Comparison of ENCODE assay signal across 10 cellular contexts in the genomic region with DNA sequence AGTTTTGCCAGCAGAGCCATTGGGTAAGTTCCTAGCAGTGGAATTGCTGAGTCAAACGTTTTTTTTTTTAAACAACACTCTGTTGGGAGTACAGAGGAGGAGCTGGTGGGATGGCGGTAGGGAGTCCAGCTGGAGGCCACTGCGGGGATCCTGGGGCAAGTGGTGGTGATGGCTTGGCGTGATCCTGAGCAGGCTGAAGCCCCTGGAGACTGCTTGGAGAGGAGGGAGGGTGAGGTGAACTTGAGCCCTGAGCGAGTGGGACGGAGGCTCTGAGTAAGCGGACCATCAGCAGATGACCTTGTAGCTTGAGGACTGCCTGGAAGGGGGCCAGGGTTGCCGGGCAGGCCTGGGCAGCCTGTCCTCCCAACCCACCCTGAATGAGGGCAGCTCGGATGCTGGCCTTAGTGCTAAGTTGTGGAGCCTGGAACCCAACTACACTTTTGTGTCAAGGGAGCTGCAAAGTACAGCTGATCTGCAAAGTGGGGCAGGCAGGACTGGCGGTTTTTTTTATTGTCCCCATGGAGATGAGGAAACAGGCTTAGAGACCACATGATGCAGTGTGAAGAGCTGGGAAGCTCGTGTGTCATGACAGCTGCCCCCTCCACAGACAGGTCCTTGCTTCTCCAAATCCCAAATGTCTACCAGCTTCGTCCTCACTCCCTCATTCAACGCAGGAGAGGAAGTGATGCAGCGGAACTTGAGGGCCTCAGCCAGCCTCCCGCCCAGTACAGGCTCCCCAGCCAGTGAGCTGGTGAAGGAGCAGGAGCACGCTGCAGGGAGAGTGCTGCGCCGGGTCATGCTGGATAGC. TPM values are rescaled to one million over a fixed set of nuclear protein-coding genes. Genes with fewer than 3 reads are reported as not detected.
DNase-seq lines count a peak whose midpoint lies in the region; ATAC-seq, FAIRE-seq and TF ChIP-seq lines count a peak whose summit lies in the region.
"Had no signal": no experiment of that assay in that cellular context is flagged by ENCODE, and none has a peak within 500 bp of the region (broad histone marks: within the 10 kb centered on the region; RNA-seq: fewer than 3 reads in every experiment).

No MANE protein-coding gene starts in this region.

- no peaks in the 10 kb centered on the region for H3K27me3 Mint-ChIP-seq in naive thymus-derived CD4-positive, alpha-beta T cell
- H3K27me3 Mint-ChIP-seq: naive B cell, T-cell had no signal

- H3K36me3 Mint-ChIP-seq in naive thymus-derived CD4-positive, alpha-beta T cell = peaks cover 11 to 41% (median 19%) of the 10 kb centered on the region in 5 donors

- H3K27me3 ChIP-seq in ACC112 (ENCODE audit: insufficient read depth, low read length) (no peaks in the 10 kb centered on the region), endothelial cell of umbilical vein (ENCODE audit: control insufficient read depth in 2 of 2, insufficient read depth in 2 of 2, low read length in 2 of 2) (no peaks in the 10 kb centered on the region), H7 (ENCODE audit: control insufficient read depth, insufficient read depth, low read length) (no peaks in the 10 kb centered on the region)
- H3K27me3 ChIP-seq in naive thymus-derived CD4-positive, alpha-beta T cell (ENCODE audit: control insufficient read depth in 2 of 2, insufficient read depth in 2 of 2, low read length in 2 of 2) = no peaks in the 10 kb centered on the region

- no peaks in the 10 kb centered on the region for H3K9me1 ChIP-seq in endothelial cell of umbilical vein (replicated peaks; ENCODE audit: control insufficient read depth, extremely low read depth, insufficient read depth, low read length)

- peak overlapping the region; percentile 85 for H3K27ac ChIP-seq in ACC112 (ENCODE audit: low read depth, low read length)
- H3K27ac ChIP-seq in endothelial cell of umbilical vein (ENCODE audit: insufficient read depth, low read depth, low read length) = no peak overlapping the region
- no peak overlapping the region for H3K27ac ChIP-seq in naive thymus-derived CD4-positive, alpha-beta T cell (ENCODE audit: low read depth, low read length)

- H3K27ac Mint-ChIP-seq in naive thymus-derived CD4-positive, alpha-beta T cell = peak overlapping the region in 5 of 9 donors; percentile 18 to 78 (median 45)

- DNase-seq in NCI-H2171 (lab: John Stamatoyannopoulos, UW) (peak; percentile 37), endothelial cell of umbilical vein (ENCODE audit: low read depth, low spot score) (no peak), NCI-H748 treated with DMSO at 0.1 percent for 48 hours (lab: John Stamatoyannopoulos, UW) (no peak), A172 (ENCODE audit: low spot score) (no peak), H7 (no peak)
- DNase-seq in naive thymus-derived CD4-positive, alpha-beta T cell = no peak
- no peak for DNase-seq in stimulated activated CD4-positive, alpha-beta T cell treated with anti-CD3 and anti-CD28 coated beads, Interleukin-1b, Interleukin-23, amount 100 ng/mL, for 48 hours
- DNase-seq: naive B cell had no signal

- intact Hi-C loops in endothelial cell of umbilical vein (cut with micrococcal nuclease) = no loop called here
- intact Hi-C loops in naive thymus-derived CD4-positive, alpha-beta T cell (cut with micrococcal nuclease) = no loop called here

- H3K9ac ChIP-seq in endothelial cell of umbilical vein (replicated peaks; ENCODE audit: extremely low read depth, insufficient read depth, low read length) = no peak overlapping the region

- dilution Hi-C loops in endothelial cell of umbilical vein (cut with MboI; ENCODE audit: extremely low pct_ligation_motif_present, low sequenced_read_pairs) = no loop called here

- CTCF ChIA-PET in endothelial cell of umbilical vein (lab: Charles Lee) = interaction anchor here (0.7 to 3.3 kb wide), 9 partner anchors 9 to 269 kb away, joined by 3 to 26 read pairs (median 3); no protein-coding TSS in a partner anchor
- CTCF ChIA-PET in naive thymus-derived CD4-positive, alpha-beta T cell (lab: Charles Lee) = interaction anchor here (0.7 to 1.1 kb wide), 2 partner anchors 8 to 286 kb away, joined by 3 read pairs; no protein-coding TSS in a partner anchor

- peaks cover 5 to 40% (median 14%) of the 10 kb centered on the region in 7 donors for H3K4me1 Mint-ChIP-seq in naive thymus-derived CD4-positive, alpha-beta T cell

- H3K9me3 ChIP-seq in endothelial cell of umbilical vein (replicated peaks; ENCODE audit: control insufficient read depth, insufficient read depth, low read length) = no peaks in the 10 kb centered on the region
- no peaks in the 10 kb centered on the region for H3K9me3 ChIP-seq in naive thymus-derived CD4-positive, alpha-beta T cell (ENCODE audit: control insufficient read depth in 2 of 3, low read length in 3 of 3)

- peak; percentile 48 for ATAC-seq in naive thymus-derived CD4-positive, alpha-beta T cell
- ATAC-seq: T-cell had no signal

- BruUV-seq in endothelial cell of umbilical vein (replicated peaks; lab: Mats Ljungman, UMichigan) = no TSS peak

- no peaks in the 10 kb centered on the region for H3K79me2 ChIP-seq in ACC112 (ENCODE audit: control insufficient read depth, insufficient read depth, low read length, unreplicated experiment)
- H3K79me2 ChIP-seq in endothelial cell of umbilical vein (ENCODE audit: control insufficient read depth, insufficient read depth, low read length) = no peaks in the 10 kb centered on the region

- no peak for TF ChIP-seq POLR2A in endothelial cell of umbilical vein (IDR thresholded peaks at IDR 0.05; ENCODE audit: low read depth, low read length)

- POLR2A ChIA-PET in endothelial cell of umbilical vein (lab: Charles Lee) = no interaction called here
- POLR2A ChIA-PET in naive thymus-derived CD4-positive, alpha-beta T cell (lab: Charles Lee) = interaction anchor here (0.6 to 1.1 kb wide), 2 partner anchors 20 to 459 kb away, joined by 3 read pairs; partner anchors contain the start of genes CYB5RL and MRPL37

- no peak for TF ChIP-seq CTCF in endothelial cell of umbilical vein (IDR thresholded peaks at IDR 0.05; ENCODE audit: extremely low read depth in 1 of 2, insufficient read depth in 1 of 2, low read depth in 1 of 2, low read length in 2 of 2)

- no peak overlapping the region for H3K4me3 Mint-ChIP-seq in naive thymus-derived CD4-positive, alpha-beta T cell
- H3K4me3 Mint-ChIP-seq: naive B cell, T-cell had no signal

- H3K4me2 ChIP-seq in endothelial cell of umbilical vein (ENCODE audit: insufficient read depth, low read length) = no peak overlapping the region

- H3K36me3 ChIP-seq in ACC112 (ENCODE audit: insufficient read depth, low read length) (peaks cover 26% of the 10 kb centered on the region), endothelial cell of umbilical vein (ENCODE audit: control insufficient read depth in 2 of 2, extremely low read depth in 1 of 2, insufficient read depth in 2 of 2, low read length in 2 of 2) (peaks cover 2 to 27% of the 10 kb centered on the region in 2 experiments), H7 (replicated peaks; ENCODE audit: control insufficient read depth, insufficient read depth, low read length) (peaks cover 30% of the 10 kb centered on the region)
- H3K36me3 ChIP-seq in naive thymus-derived CD4-positive, alpha-beta T cell (ENCODE audit: control insufficient read depth in 2 of 3, insufficient read depth in 3 of 3, low read length in 3 of 3) = peaks cover 17 to 63% (median 25%) of the 10 kb centered on the region in 3 experiments

- no peaks in the 10 kb centered on the region for H4K20me1 ChIP-seq in endothelial cell of umbilical vein (replicated peaks; ENCODE audit: control insufficient read depth, extremely low read depth, insufficient read depth, low read length)

- FAIRE-seq in endothelial cell of umbilical vein (lab: Jason Lieb, UNC) = no peak

- H3K4me3 ChIP-seq in ACC112 (ENCODE audit: low read depth, low read length) = peak overlapping the region; percentile 26; the same call in 1 of the 2 replicates
- H3K4me3 ChIP-seq in endothelial cell of umbilical vein (replicated peaks in 1 of 3; ENCODE audit: insufficient read depth in 1 of 3, low read depth in 1 of 3, low read length in 3 of 3) = no peak overlapping the region
- no peak overlapping the region for H3K4me3 ChIP-seq in naive thymus-derived CD4-positive, alpha-beta T cell (ENCODE audit: low read length)
- H3K4me3 ChIP-seq in H7 (ENCODE audit: insufficient read depth, low read depth, low read length) = no peak overlapping the region

- peaks cover 30% of the 10 kb centered on the region for H3K4me1 ChIP-seq in ACC112 (ENCODE audit: control insufficient read depth, insufficient read depth, low read length, unreplicated experiment)
- H3K4me1 ChIP-seq in endothelial cell of umbilical vein (ENCODE audit: control insufficient read depth, extremely low read depth, insufficient read depth, low read length) = peaks cover 3% of the 10 kb centered on the region
- no peaks in the 10 kb centered on the region for H3K4me1 ChIP-seq in naive thymus-derived CD4-positive, alpha-beta T cell (ENCODE audit: control insufficient read depth in 2 of 2, insufficient read depth in 2 of 2, low read length in 2 of 2)

- no peaks in the 10 kb centered on the region for H3K9me3 Mint-ChIP-seq in naive thymus-derived CD4-positive, alpha-beta T cell
- H3K9me3 Mint-ChIP-seq: naive B cell, T-cell had no signal

- H2AFZ ChIP-seq in ACC112 (ENCODE audit: low read length, unreplicated experiment) (peak overlapping the region; percentile 4), endothelial cell of umbilical vein (ENCODE audit: low read depth, low read length) (no peak overlapping the region)

RNA-seq across cellular contexts. Expression of gene MRPL37, which starts 20.2 kb away (rescaled TPM):
- total RNA-seq in endothelial cell of umbilical vein = 109 TPM in 2 replicates
- 35.4 and 45.0 TPM in 2 replicates for polyA plus RNA-seq in endothelial cell of umbilical vein
- polyA plus RNA-seq in endothelial cell of umbilical vein (2011; cell fraction: cytosol; rRNA removed) = 33.5 and 43.8 TPM in 2 replicates
- 16.9 and 21.4 TPM in 2 replicates for polyA plus RNA-seq in endothelial cell of umbilical vein (2011; cell fraction: nucleus; rRNA removed)
- 105 and 129 TPM in 2 replicates for polyA plus RNA-seq in endothelial cell of umbilical vein (2012)
- 23.6 and 28.8 TPM in 2 replicates for polyA minus RNA-seq in endothelial cell of umbilical vein
- 28.7 TPM for polyA minus RNA-seq in endothelial cell of umbilical vein (2011; cell fraction: cytosol; rRNA and poly(A)+ RNA removed)
- 9.7 and 10.9 TPM in 2 replicates for polyA minus RNA-seq in endothelial cell of umbilical vein (2011; cell fraction: nucleus; rRNA and poly(A)+ RNA removed)
- total RNA-seq in naive thymus-derived CD4-positive, alpha-beta T cell = 10 to 100 TPM; 25.4 to 86.7 (median 36.4) TPM
- polyA plus RNA-seq in naive thymus-derived CD4-positive, alpha-beta T cell = 10 to 100 TPM; 54.8 to 64.1 TPM
- total RNA-seq in A172 (2014; rRNA removed; shearing (Covaris generic)) = 158 and 188 TPM in 2 replicates
- 268 and 275 TPM in 2 replicates for total RNA-seq in H7 (2014; rRNA removed; shearing (Covaris generic))

RNA-seq across cellular contexts. Expression of gene CYB5RL, which starts 20.4 kb away (rescaled TPM):
- total RNA-seq in endothelial cell of umbilical vein = 8.6 and 9.6 TPM in 2 replicates
- 5.8 and 5.9 TPM in 2 replicates for polyA plus RNA-seq in endothelial cell of umbilical vein
- polyA plus RNA-seq in endothelial cell of umbilical vein (2011; cell fraction: cytosol; rRNA removed) = 5.2 TPM in 2 replicates
- polyA plus RNA-seq in endothelial cell of umbilical vein (2011; cell fraction: nucleus; rRNA removed) = 9.7 and 11.0 TPM in 2 replicates
- polyA plus RNA-seq in endothelial cell of umbilical vein (2012) = 3.0 and 3.8 TPM in 2 replicates
- polyA minus RNA-seq in endothelial cell of umbilical vein = 5.7 and 11.0 TPM in 2 replicates
- polyA minus RNA-seq in endothelial cell of umbilical vein (2011; cell fraction: cytosol; rRNA and poly(A)+ RNA removed) = 3.0 TPM
- polyA minus RNA-seq in endothelial cell of umbilical vein (2011; cell fraction: nucleus; rRNA and poly(A)+ RNA removed) = 3.6 and 6.2 TPM in 2 replicates
- 10 to 100 TPM in 2 of 5 experiments, 1 to 10 TPM in 3; 5.1 to 13.5 (median 7.1) TPM for total RNA-seq in naive thymus-derived CD4-positive, alpha-beta T cell
- 1 to 10 TPM; 3.4 to 3.6 TPM for polyA plus RNA-seq in naive thymus-derived CD4-positive, alpha-beta T cell
- total RNA-seq in A172 (2014; rRNA removed; shearing (Covaris generic)) = 7.3 and 9.2 TPM in 2 replicates
- 13.3 and 14.3 TPM in 2 replicates for total RNA-seq in H7 (2014; rRNA removed; shearing (Covaris generic))
